In genomic region chr11:64713781-64714363, GRCh38 we compare ENCODE assay signal across 1 cellular context.
TF ChIP-seq lines count a peak whose summit lies in the region.

No MANE protein-coding gene starts in this region.

TF ChIP-seq in SK-N-SH, 30 proteins besides CTCF, POLR2A, EP300 and RAD21:
- TF ChIP-seq REST (IDR thresholded peaks at IDR 0.05; ENCODE audit: low read depth, low read length) (0 out of 2 replicates have a peak, but pooled peaks have one; percentile 12), FOSL2 (IDR thresholded peaks at IDR 0.05; ENCODE audit: borderline replicate concordance, low read depth) (no peak), RFX5 (IDR thresholded peaks at IDR 0.05; ENCODE audit: low read length) (no peak)
